16 cellular contexts compared by ENCODE assay signal in genomic region chr1:12197483-12197880, GRCh38. TPM values are rescaled to one million over a fixed set of nuclear protein-coding genes. Genes with fewer than 3 reads are reported as not detected.
DNase-seq lines count a peak whose midpoint lies in the region; ATAC-seq, FAIRE-seq and TF ChIP-seq lines count a peak whose summit lies in the region.
"Had no signal": no experiment of that assay in that cellular context is flagged by ENCODE, and none has a peak within 500 bp of the region (broad histone marks: within the 10 kb centered on the region; RNA-seq: fewer than 3 reads in every experiment).

No MANE protein-coding gene starts in this region.

- H3K27ac ChIP-seq in HEK293 (ENCODE audit: extremely low read depth, low read depth, low read length), result no peak overlapping the region
- H3K27ac ChIP-seq in K562 (ENCODE audit: extremely low read depth, low read depth, low read length), result no peak overlapping the region
- H3K27ac ChIP-seq in gastrocnemius medialis, result no peak overlapping the region
- H3K27ac ChIP-seq: SK-N-MC had no signal

- intact Hi-C loops in Right ventricle myocardium superior (cut with DNase I), result no loop called here
- intact Hi-C loops in cardiac septum (cut with DNase I), result no loop called here
- intact Hi-C loops in K562 (cut with micrococcal nuclease), result no loop called here
- intact Hi-C loops in gastrocnemius medialis (cut with DNase I; ENCODE audit: low total_unique reads), result no loop called here

- no peaks in the 10 kb centered on the region for H3K27me3 Mint-ChIP-seq in stimulated activated naive B cell treated with anti-CD40 and anti-IgM and Interleukin-4, amounts not matched to agents 10 μg/mL and 1 μg/mL and 100 μg/mL, for 72 hours

- POLR2A ChIA-PET in HEK293 (lab: Yijun Ruan, JAX) (no interaction called here), K562 (lab: Yijun Ruan, JAX) (interaction anchor here (1.0 kb wide), 1 partner anchor 9 kb away, joined by 3 read pairs; no protein-coding TSS in a partner anchor)

- H3K4me3 ChIP-seq in HEK293 (ENCODE audit: low read depth, low read length) (no peak overlapping the region), K562 (no peak overlapping the region), gastrocnemius medialis (no peak overlapping the region)
- H3K4me3 ChIP-seq: SK-N-MC had no signal

- peaks cover 69 to 77% of the 10 kb centered on the region in 2 donors for H3K36me3 Mint-ChIP-seq in stimulated activated naive B cell treated with anti-CD40 and anti-IgM and Interleukin-4, amounts not matched to agents 10 μg/mL and 1 μg/mL and 100 μg/mL, for 72 hours

- H3K79me2 ChIP-seq in K562 (ENCODE audit: control insufficient read depth, insufficient read depth, low read length), result no peaks in the 10 kb centered on the region

- H4K20me1 ChIP-seq in K562 (replicated peaks; ENCODE audit: control insufficient read depth, insufficient read depth, low read length), result 0 out of 2 replicates have a peak, but pooled peaks cover 2% of the 10 kb centered on the region

- no peaks in the 10 kb centered on the region for H3K4me1 ChIP-seq in HEK293 (ENCODE audit: control insufficient read depth, insufficient read depth, low read length)
- H3K4me1 ChIP-seq in K562 (replicated peaks in 1 of 2; ENCODE audit: control insufficient read depth in 2 of 2, insufficient read depth in 2 of 2, low read length in 2 of 2), result peaks cover 7 to 24% of the 10 kb centered on the region in 2 experiments
- no peaks in the 10 kb centered on the region for H3K4me1 ChIP-seq in gastrocnemius medialis

- no peak overlapping the region for H2AFZ ChIP-seq in K562 (ENCODE audit: low read depth, low read length)

- no peaks in the 10 kb centered on the region for H3K27me3 ChIP-seq in K562 (ENCODE audit: control insufficient read depth in 2 of 2, insufficient read depth in 2 of 2, low read length in 2 of 2)
- H3K27me3 ChIP-seq in gastrocnemius medialis, result no peaks in the 10 kb centered on the region

- H3K9me1 ChIP-seq in K562 (ENCODE audit: control insufficient read depth, insufficient read depth, low read length), result peaks cover 8% of the 10 kb centered on the region

- H3K4me3 Mint-ChIP-seq in stimulated activated naive B cell treated with anti-CD40 and anti-IgM and Interleukin-4, amounts not matched to agents 10 μg/mL and 1 μg/mL and 100 μg/mL, for 72 hours, result no peak overlapping the region

- BruUV-seq in K562 (replicated peaks; lab: Mats Ljungman, UMichigan), result no TSS peak

- 92% methylated on average over 6 of the region's 7 CpGs for WGBS in K562 (ENCODE audit: insufficient coverage, low coverage, missing lambda C conversion rate)

- H3K27ac Mint-ChIP-seq in stimulated activated naive B cell treated with anti-CD40 and anti-IgM and Interleukin-4, amounts not matched to agents 10 μg/mL and 1 μg/mL and 100 μg/mL, for 72 hours, result peak overlapping the region; percentile 25

- H3K9me3 ChIP-seq in HEK293 (ENCODE audit: control insufficient read depth, insufficient read depth, low read depth, low read length) (no peaks in the 10 kb centered on the region), K562 (replicated peaks; ENCODE audit: control insufficient read depth, insufficient read depth, low read depth, low read length) (no peaks in the 10 kb centered on the region), gastrocnemius medialis (no peaks in the 10 kb centered on the region)

- H3K9me3 Mint-ChIP-seq in stimulated activated naive B cell treated with anti-CD40 and anti-IgM and Interleukin-4, amounts not matched to agents 10 μg/mL and 1 μg/mL and 100 μg/mL, for 72 hours, result no peaks in the 10 kb centered on the region

- TF ChIP-seq CTCF in HEK293 (tag by site-specific recombination; IDR thresholded peaks at IDR 0.05) (no peak), K562 (IDR thresholded peaks at IDR 0.05 in 2 of 3, conservative IDR thresholded peaks at IDR 0.05 in 1 of 3; ENCODE audit: insufficient read depth in 2 of 3, low read depth in 1 of 3, low read length in 3 of 3) (no peak), gastrocnemius medialis (IDR thresholded peaks at IDR 0.05 in 4 of 5, conservative IDR thresholded peaks at IDR 0.05 in 1 of 5) (no peak)

- H3K4me2 ChIP-seq in K562 (ENCODE audit: insufficient read depth, low read length), result no peak overlapping the region

- H3K4me1 Mint-ChIP-seq in stimulated activated naive B cell treated with anti-CD40 and anti-IgM and Interleukin-4, amounts not matched to agents 10 μg/mL and 1 μg/mL and 100 μg/mL, for 72 hours, result peaks cover 43 to 79% of the 10 kb centered on the region in 2 donors

- no peak for TF ChIP-seq POLR2A in K562 (conservative IDR thresholded peaks at IDR 0.05)
- no peak for TF ChIP-seq POLR2A in gastrocnemius medialis (IDR thresholded peaks at IDR 0.05)

- no peak for FAIRE-seq in K562 (lab: Jason Lieb, UNC)

- in situ Hi-C loops in K562 (cut with MboI), result no loop called here
- in situ Hi-C loops in gastrocnemius medialis (cut with MboI; ENCODE audit: low sequenced_read_pairs in 4 of 4), result no loop called here

- no peak for TF ChIP-seq RAD21 in K562 (CRISPR knock-in tag; conservative IDR thresholded peaks at IDR 0.05 in 1 of 2, IDR thresholded peaks at IDR 0.05 in 1 of 2)

- DNase-seq in Right ventricle myocardium superior (peak; percentile 25), cardiac septum (ENCODE audit: low spot score) (no peak), K562 (ENCODE audit: extremely low read depth in 1 of 4, low spot score in 3 of 4) (no peak), NCI-H1417 (lab: John Stamatoyannopoulos, UW) (no peak), inferior parietal cortex (ENCODE audit: extremely low spot score) (no peak), gastrocnemius medialis (no peak)
- DNase-seq in stimulated activated naive B cell treated with anti-CD40 and anti-IgM and Interleukin-4, amounts not matched to agents 10 μg/mL and 1 μg/mL and 100 μg/mL, for 72 hours, result no peak
- DNase-seq: DMS 273 treated with DMSO at 0.1 percent for 48 hours; Karpas-422; MM.1S; NCI-H1417 treated with DMSO at 0.1 percent for 48 hours; NCI-H2081; NCI-H526; NK-92 treated with Interleukin-12 subunit alpha and Interleukin-12 subunit beta, amount 100 ng/mL, for 24 hours had no signal

- CTCF ChIA-PET in HEK293 (lab: Yijun Ruan, JAX) (interaction anchor here (2.4 kb wide), 1 partner anchor 72 kb away, joined by 13 read pairs; no protein-coding TSS in a partner anchor), K562 (lab: Yijun Ruan, JAX; ENCODE audit: low intra/inter-chr PET ratio) (interaction anchor here (1.6 to 3.2 kb wide), 2 partner anchors 72 to 73 kb away, joined by 5 to 20 read pairs; no protein-coding TSS in a partner anchor)

- no peak overlapping the region for H3K9ac ChIP-seq in K562 (ENCODE audit: insufficient read depth in 1 of 2, low read depth in 2 of 2, low read length in 2 of 2)

- ATAC-seq in Right ventricle myocardium superior (ENCODE audit: poor library complexity) (no peak), K562 (no peak), gastrocnemius medialis (no peak)
- no peak for ATAC-seq in stimulated activated naive B cell treated with anti-CD40 and anti-IgM and Interleukin-4, amounts not matched to agents 10 μg/mL and 1 μg/mL and 100 μg/mL, for 72 hours (replicated peaks)

- no peak for TF ChIP-seq EP300 in K562 (IDR thresholded peaks at IDR 0.05; ENCODE audit: low read length)

- H3K36me3 ChIP-seq in HEK293 (ENCODE audit: control insufficient read depth in 2 of 2, insufficient read depth in 1 of 2, low read length in 2 of 2) (no peaks in the 10 kb centered on the region), K562 (ENCODE audit: control insufficient read depth, insufficient read depth, low read length) (peaks cover 74% of the 10 kb centered on the region), gastrocnemius medialis (peaks cover 0 to 23% of the 10 kb centered on the region in 2 donors)

RNA-seq across cellular contexts. Expression of gene TNFRSF1B, which starts 30.7 kb away (rescaled TPM):
- total RNA-seq in Right ventricle myocardium superior (13.7 TPM), cardiac septum (15.5 TPM), K562 (2014; rRNA removed) (40.8 and 54.1 TPM in 2 replicates), K562 (2014; rRNA removed; fragmentation: Illumina TruSeq; extraction: Trizol) (17.5 and 22.7 TPM in 2 replicates), K562 (2015; rRNA removed; fragmentation: Illumina TruSeq; extraction: Trizol) (21.7 and 23.1 TPM in 2 replicates), K562 (2021) (91.3 and 91.6 TPM in 2 replicates), gastrocnemius medialis (10 to 100 TPM; 14.0 to 29.5 (median 18.8) TPM)
- total RNA-seq in K562 (2011; cell fraction: chromatin; rRNA removed; ENCODE audit: low replicate concordance), result 26.1 and 74.5 TPM in 2 replicates
- total RNA-seq in K562 (2011; cell fraction: nucleolus; rRNA removed), result 83.4 and 97.6 TPM in 2 replicates
- total RNA-seq in K562 (2011; cell fraction: nucleoplasm; rRNA removed), result 68.4 and 69.2 TPM in 2 replicates
- polyA plus RNA-seq in K562 (2011; rRNA removed) (36.0 and 48.1 TPM in 2 replicates), K562 (2014; fragmentation: Illumina TruSeq; extraction: Trizol) (40.9 and 48.0 TPM in 2 replicates), K562 (2014; fragmentation: Nextera tagmentation; extraction: Ambion mirVana) (1 to 10 TPM; 8.8 to 9.0 TPM), K562 (2014; rRNA removed) (43.7 and 47.2 TPM in 2 replicates)
- polyA plus RNA-seq in K562 (2011; cell fraction: cytosol; rRNA removed), result 54.9 and 115 TPM in 2 replicates
- 12.4 and 19.5 TPM in 2 replicates for polyA plus RNA-seq in K562 (2011; cell fraction: nucleus; rRNA removed)
- polyA plus RNA-seq in K562 (2012), result 37.7 and 41.4 TPM in 2 replicates
- 19.0 and 26.6 TPM in 2 replicates for polyA minus RNA-seq in K562 (2011; rRNA and poly(A)+ RNA removed)
- polyA minus RNA-seq in K562 (2011; cell fraction: cytosol; rRNA and poly(A)+ RNA removed), result 46.3 and 70.4 TPM in 2 replicates
- 13.3 and 24.2 TPM in 2 replicates for polyA minus RNA-seq in K562 (2011; cell fraction: nucleus; rRNA and poly(A)+ RNA removed)

RNA-seq across cellular contexts. Expression of gene VPS13D, which starts 32.3 kb away (rescaled TPM):
- total RNA-seq in Right ventricle myocardium superior (63.3 TPM), cardiac septum (68.2 TPM), K562 (2014; rRNA removed) (31.7 and 34.0 TPM in 2 replicates), K562 (2014; rRNA removed; fragmentation: Illumina TruSeq; extraction: Trizol) (46.5 and 48.1 TPM in 2 replicates), K562 (2015; rRNA removed; fragmentation: Illumina TruSeq; extraction: Trizol) (36.6 and 38.5 TPM in 2 replicates), K562 (2021) (47.2 and 50.0 TPM in 2 replicates), gastrocnemius medialis (10 to 100 TPM; 60.9 to 91.6 (median 71.6) TPM)
- 242 and 510 TPM in 2 replicates for total RNA-seq in K562 (2011; cell fraction: chromatin; rRNA removed; ENCODE audit: low replicate concordance)
- total RNA-seq in K562 (2011; cell fraction: nucleolus; rRNA removed), result 134 and 184 TPM in 2 replicates
- 201 and 203 TPM in 2 replicates for total RNA-seq in K562 (2011; cell fraction: nucleoplasm; rRNA removed)
- polyA plus RNA-seq in K562 (2011; rRNA removed) (50.3 and 51.5 TPM in 2 replicates), K562 (2014; fragmentation: Illumina TruSeq; extraction: Trizol) (41.3 and 46.6 TPM in 2 replicates), K562 (2014; fragmentation: Nextera tagmentation; extraction: Ambion mirVana) (10 to 100 TPM in 1 of 2 experiments, 1 to 10 TPM in 1; 6.1 to 13.9 TPM), K562 (2014; rRNA removed) (37.2 and 41.3 TPM in 2 replicates)
- 24.7 and 32.9 TPM in 2 replicates for polyA plus RNA-seq in K562 (2011; cell fraction: cytosol; rRNA removed)
- polyA plus RNA-seq in K562 (2011; cell fraction: nucleus; rRNA removed), result 80.4 and 87.5 TPM in 2 replicates
- 21.3 and 30.8 TPM in 2 replicates for polyA plus RNA-seq in K562 (2012)
- 105 and 124 TPM in 2 replicates for polyA minus RNA-seq in K562 (2011; rRNA and poly(A)+ RNA removed)
- 40.4 and 42.1 TPM in 2 replicates for polyA minus RNA-seq in K562 (2011; cell fraction: cytosol; rRNA and poly(A)+ RNA removed)
- polyA minus RNA-seq in K562 (2011; cell fraction: nucleus; rRNA and poly(A)+ RNA removed), result 107 and 189 TPM in 2 replicates
